In genomic region chr1:61588736-61589381, GRCh38 we compare ENCODE assay signal across 8 cellular contexts.
DNase-seq lines count a peak whose midpoint lies in the region; ATAC-seq and TF ChIP-seq lines count a peak whose summit lies in the region.

No MANE protein-coding gene starts in this region.

- peaks cover 35% of the 10 kb centered on the region for H3K27me3 Mint-ChIP-seq in stimulated activated memory B cell treated with anti-CD40 and anti-IgM and Interleukin-4, amounts not matched to agents 10 μg/mL and 1 μg/mL and 100 μg/mL, for 72 hours

- no peak overlapping the region for H3K4me3 ChIP-seq in choroid plexus epithelial cell (ENCODE audit: low read depth, low read length)

- ATAC-seq in GM19023 (IDR thresholded peaks at IDR 0.05; ENCODE audit: unreplicated experiment) (peak; percentile 92), HG03175 (IDR thresholded peaks at IDR 0.05; ENCODE audit: unreplicated experiment) (peak; percentile 81)
- peak; percentile 77 for ATAC-seq in stimulated activated memory B cell treated with anti-CD40 and anti-IgM and Interleukin-4, amounts not matched to agents 10 μg/mL and 1 μg/mL and 100 μg/mL, for 72 hours

- H3K36me3 Mint-ChIP-seq in stimulated activated memory B cell treated with anti-CD40 and anti-IgM and Interleukin-4, amounts not matched to agents 10 μg/mL and 1 μg/mL and 100 μg/mL, for 72 hours, result no peaks in the 10 kb centered on the region

- H3K4me3 Mint-ChIP-seq in stimulated activated memory B cell treated with anti-CD40 and anti-IgM and Interleukin-4, amounts not matched to agents 10 μg/mL and 1 μg/mL and 100 μg/mL, for 72 hours, result no peak overlapping the region

- H3K9me3 Mint-ChIP-seq in stimulated activated memory B cell treated with anti-CD40 and anti-IgM and Interleukin-4, amounts not matched to agents 10 μg/mL and 1 μg/mL and 100 μg/mL, for 72 hours, result no peaks in the 10 kb centered on the region

- TF ChIP-seq CTCF in AG09319 (IDR thresholded peaks at IDR 0.05; ENCODE audit: low read depth, low read length), result peak; percentile 70
- peak; percentile 90 for TF ChIP-seq CTCF in choroid plexus epithelial cell (conservative IDR thresholded peaks at IDR 0.05; ENCODE audit: low read depth, low read length)

- H3K27ac Mint-ChIP-seq in stimulated activated memory B cell treated with anti-CD40 and anti-IgM and Interleukin-4, amounts not matched to agents 10 μg/mL and 1 μg/mL and 100 μg/mL, for 72 hours, result no peak overlapping the region

- no peak for DNase-seq in AG09319 (ENCODE audit: extremely low read depth, low read depth)
- peak; percentile 52 for DNase-seq in NCI-H226
- DNase-seq in activated CD4-positive, CD25-positive, alpha-beta regulatory T cell treated with anti-CD3 and anti-CD28 coated beads, Interleukin-2, amount 50 U/mL, for 16 hours (ENCODE audit: low read depth, low spot score), result peak; percentile 30
- DNase-seq in choroid plexus epithelial cell (ENCODE audit: low read depth), result peak; percentile 74
- peak; percentile 68 to 78 for DNase-seq in lung microvascular endothelial cell (ENCODE audit: low read depth in 2 of 2)

- no peaks in the 10 kb centered on the region for H3K4me1 Mint-ChIP-seq in stimulated activated memory B cell treated with anti-CD40 and anti-IgM and Interleukin-4, amounts not matched to agents 10 μg/mL and 1 μg/mL and 100 μg/mL, for 72 hours
